21 cellular contexts compared by ENCODE assay signal in the genomic region with DNA sequence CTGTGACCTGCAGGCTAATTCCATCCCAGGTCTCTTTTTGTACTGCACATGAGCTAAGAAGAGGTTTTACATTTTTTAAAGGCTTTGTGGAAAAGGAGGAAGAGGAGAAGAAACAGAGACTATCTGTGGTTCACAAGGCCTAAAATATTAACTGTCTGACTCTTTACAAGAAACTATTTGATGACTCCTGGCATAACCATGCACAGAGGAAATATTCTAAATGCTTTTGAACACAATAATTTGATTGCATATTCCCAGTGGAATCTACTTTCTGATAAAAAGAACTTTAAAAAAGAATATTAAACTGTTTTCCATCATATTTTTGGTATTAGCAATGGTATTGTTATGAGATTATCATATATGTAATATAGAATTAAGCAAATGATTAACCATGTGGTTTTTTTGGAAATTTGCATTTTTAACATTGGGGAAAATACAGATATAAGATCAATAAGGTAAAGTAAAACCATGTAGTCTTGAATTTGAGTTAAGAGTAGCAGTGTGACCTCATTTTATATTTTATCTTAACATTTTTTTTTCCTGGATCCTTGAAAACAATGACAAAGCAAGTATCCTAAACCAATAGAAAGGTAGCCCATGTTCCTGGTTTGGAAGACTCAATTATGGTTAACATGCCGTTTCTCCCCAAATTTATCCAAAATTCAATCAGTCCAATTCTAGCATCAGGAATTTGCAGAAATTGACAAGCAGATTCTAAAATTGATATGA.
DNase-seq lines count a peak whose midpoint lies in the region; ATAC-seq and TF ChIP-seq lines count a peak whose summit lies in the region.
"Had no signal": no experiment of that assay in that cellular context is flagged by ENCODE, and none has a peak within 500 bp of the region (broad histone marks: within the 10 kb centered on the region; RNA-seq: fewer than 3 reads in every experiment).

No MANE protein-coding gene starts in this region.

- peak; percentile 90 for DNase-seq in EL
- peak; percentile 76 for DNase-seq in fibroblast of pulmonary artery (ENCODE audit: low read depth)
- DNase-seq in NCI-H1417 treated with DMSO at 0.1 percent for 48 hours (lab: John Stamatoyannopoulos, UW) = no peak
- no peak for DNase-seq in adrenal gland
- no peak for DNase-seq in midbrain (lab: John Stamatoyannopoulos, UW)
- DNase-seq: CD4-positive, CD25-positive, alpha-beta regulatory T cell; DMS79; effector CD4-positive, alpha-beta T cell; left cardiac atrium; NCI-H2081 treated with DMSO at 0.1 percent for 48 hours; NCI-H510A; retina; T-helper 9 cell had no signal

- intact Hi-C loops in adrenal gland (cut with DNase I) = no loop called here

- peak overlapping the region; percentile 58 for H3K4me2 ChIP-seq in skeletal muscle satellite cell (ENCODE audit: low read length)

- ATAC-seq in SK-N-SH treated with all-trans-retinoic acid at 6 μM for 48 hours (peak; percentile 79), HG03280 (IDR thresholded peaks at IDR 0.05; ENCODE audit: unreplicated experiment) (no peak)
- ATAC-seq: activated naive CD4-positive, alpha-beta T cell treated with anti-CD3 and anti-CD28 coated beads, Interleukin-2, amount 50 U/mL, for 72 hours; K562; stimulated activated memory B cell treated with anti-CD40 and anti-IgM and Interleukin-4, amounts not matched to agents 10 μg/mL and 1 μg/mL and 100 μg/mL, for 72 hours had no signal

- H3K4me3 ChIP-seq in fibroblast of pulmonary artery (replicated peaks; ENCODE audit: low read depth, low read length) (no peak overlapping the region), skeletal muscle satellite cell (ENCODE audit: low read length) (no peak overlapping the region), adrenal gland (no peak overlapping the region)
- H3K4me3 ChIP-seq: K562, thoracic aorta had no signal

- no peak for TF ChIP-seq CTCF in fibroblast of pulmonary artery (IDR thresholded peaks at IDR 0.05; ENCODE audit: low read length, missing control alignments)
- no peak for TF ChIP-seq CTCF in adrenal gland (IDR thresholded peaks at IDR 0.05)

- H3K9ac ChIP-seq in skeletal muscle satellite cell (ENCODE audit: low read depth, low read length) = peak overlapping the region; percentile 83

- H3K4me1 ChIP-seq in skeletal muscle satellite cell (ENCODE audit: control insufficient read depth, insufficient read depth, low read length) (peaks cover 48% of the 10 kb centered on the region), adrenal gland (replicated peaks in 1 of 2) (peaks cover 0 to 7% of the 10 kb centered on the region in 2 donors)
- H3K4me1 ChIP-seq: foreskin keratinocyte had no signal

- H3K27ac ChIP-seq in adrenal gland = no peak overlapping the region
- H3K27ac ChIP-seq: foreskin keratinocyte had no signal

- TF ChIP-seq POLR2A in adrenal gland (IDR thresholded peaks at IDR 0.05) = no peak

- H3K27me3 ChIP-seq in skeletal muscle satellite cell (ENCODE audit: control insufficient read depth, insufficient read depth, low read length) = no peaks in the 10 kb centered on the region
- H3K27me3 ChIP-seq in adrenal gland = no peaks in the 10 kb centered on the region
- H3K27me3 ChIP-seq: foreskin keratinocyte had no signal

- no peaks in the 10 kb centered on the region for H3K36me3 ChIP-seq in skeletal muscle satellite cell (ENCODE audit: insufficient read depth, low read length)
- H3K36me3 ChIP-seq in adrenal gland (replicated peaks in 1 of 2) = no peaks in the 10 kb centered on the region
- H3K36me3 ChIP-seq: thoracic aorta had no signal

- H3K9me3 ChIP-seq in skeletal muscle satellite cell (replicated peaks; ENCODE audit: low read length) = no peaks in the 10 kb centered on the region
- no peaks in the 10 kb centered on the region for H3K9me3 ChIP-seq in adrenal gland (replicated peaks in 1 of 3)
- H3K9me3 ChIP-seq: thoracic aorta had no signal

- 73 to 86% (median 83%) methylated on average over 1 of the region's 1 CpG for WGBS in adrenal gland, 4 donors

TF ChIP-seq in SK-N-SH treated with all-trans-retinoic acid at 6 μM for 48 hours, 23 proteins besides CTCF, POLR2A, EP300 and RAD21:
- TF ChIP-seq, protein P1, sequence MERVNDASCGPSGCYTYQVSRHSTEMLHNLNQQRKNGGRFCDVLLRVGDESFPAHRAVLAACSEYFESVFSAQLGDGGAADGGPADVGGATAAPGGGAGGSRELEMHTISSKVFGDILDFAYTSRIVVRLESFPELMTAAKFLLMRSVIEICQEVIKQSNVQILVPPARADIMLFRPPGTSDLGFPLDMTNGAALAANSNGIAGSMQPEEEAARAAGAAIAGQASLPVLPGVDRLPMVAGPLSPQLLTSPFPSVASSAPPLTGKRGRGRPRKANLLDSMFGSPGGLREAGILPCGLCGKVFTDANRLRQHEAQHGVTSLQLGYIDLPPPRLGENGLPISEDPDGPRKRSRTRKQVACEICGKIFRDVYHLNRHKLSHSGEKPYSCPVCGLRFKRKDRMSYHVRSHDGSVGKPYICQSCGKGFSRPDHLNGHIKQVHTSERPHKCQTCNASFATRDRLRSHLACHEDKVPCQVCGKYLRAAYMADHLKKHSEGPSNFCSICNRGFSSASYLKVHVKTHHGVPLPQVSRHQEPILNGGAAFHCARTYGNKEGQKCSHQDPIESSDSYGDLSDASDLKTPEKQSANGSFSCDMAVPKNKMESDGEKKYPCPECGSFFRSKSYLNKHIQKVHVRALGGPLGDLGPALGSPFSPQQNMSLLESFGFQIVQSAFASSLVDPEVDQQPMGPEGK (CRISPR knock-in tag; IDR thresholded peaks at IDR 0.05; ENCODE audit: borderline replicate concordance) = no peak
- TF ChIP-seq ISL1 (CRISPR knock-in tag; IDR thresholded peaks at IDR 0.05) = peak; percentile 62
TF ChIP-seq in SK-N-SH treated with all-trans-retinoic acid at 6 μM for 48 hours: peak in this region for 1.

Comparison
In these comparisons a context has a peak if more than half of its experiments do, and no peak if none do; other contexts are left out.
1. DNase-seq: peak in EL (single experiment) and fibroblast of pulmonary artery (single experiment); none in NCI-H1417 treated with DMSO at 0.1 percent for 48 hours (single experiment), adrenal gland (0 of 7) and midbrain (single experiment).